Comparison of ENCODE assay signal across 17 cellular contexts in genomic region chr2:217951091-217951490, GRCh38. TPM values are rescaled to one million over a fixed set of nuclear protein-coding genes. Genes with fewer than 3 reads are reported as not detected.
DNase-seq lines count a peak whose midpoint lies in the region; ATAC-seq and TF ChIP-seq lines count a peak whose summit lies in the region.
"Had no signal": no experiment of that assay in that cellular context is flagged by ENCODE, and none has a peak within 500 bp of the region (broad histone marks: within the 10 kb centered on the region; RNA-seq: fewer than 3 reads in every experiment).

No MANE protein-coding gene starts in this region.

- DNase-seq in HCEC 1CT, result peak; percentile 6
- no peak for DNase-seq in coronary artery (ENCODE audit: low spot score)
- DNase-seq in neural crest cell (ENCODE audit: low read depth, low spot score), result no peak
- DNase-seq in tibial artery, result peak in 1 of 2 donors; percentile 17
- DNase-seq in activated effector memory CD4-positive, alpha-beta T cell treated with Interleukin-2 at 50 U/mL for 16 hours, result no peak
- DNase-seq in NCI-H1105 treated with DMSO at 0.1 percent for 48 hours (lab: John Stamatoyannopoulos, UW), result no peak
- DNase-seq: activated CD8-positive, alpha-beta memory T cell treated with anti-CD3 and anti-CD28 coated beads for 24 hours; amygdala; Kasumi-1; NCI-H1436 treated with DMSO at 0.1 percent for 48 hours; NCI-H226; NK-92 treated with Interleukin-12 subunit alpha and Interleukin-12 subunit beta, amount 100 ng/mL, for 24 hours had no signal

- H3K4me3 Mint-ChIP-seq in neural crest cell, result no peak overlapping the region
- H3K4me3 Mint-ChIP-seq: stimulated activated effector memory CD8-positive, alpha-beta T cell treated with anti-CD3 and anti-CD28 coated beads, Interleukin-12 subunit alpha, Interleukin-12 subunit beta, amount 100 ng/mL, for 72 hours; T-cell had no signal

- intact Hi-C loops in tibial artery (cut with DNase I; ENCODE audit: low total_unique reads), result no loop called here

- no peaks in the 10 kb centered on the region for H3K27me3 Mint-ChIP-seq in neural crest cell (ENCODE audit: low read depth)

- H3K36me3 ChIP-seq in tibial artery, result no peaks in the 10 kb centered on the region

- peaks cover 18% of the 10 kb centered on the region for H3K4me1 Mint-ChIP-seq in neural crest cell
- H3K4me1 Mint-ChIP-seq: stimulated activated effector memory CD8-positive, alpha-beta T cell treated with anti-CD3 and anti-CD28 coated beads, Interleukin-12 subunit alpha, Interleukin-12 subunit beta, amount 100 ng/mL, for 72 hours; T-cell had no signal

- H3K9me3 Mint-ChIP-seq in neural crest cell, result no peaks in the 10 kb centered on the region
- H3K9me3 Mint-ChIP-seq: stimulated activated effector memory CD8-positive, alpha-beta T cell treated with anti-CD3 and anti-CD28 coated beads, Interleukin-12 subunit alpha, Interleukin-12 subunit beta, amount 100 ng/mL, for 72 hours; T-cell had no signal

- peaks cover 14 to 100% (median 92%) of the 10 kb centered on the region in 4 donors for H3K4me1 ChIP-seq in tibial artery

- no peaks in the 10 kb centered on the region for H3K9me3 ChIP-seq in tibial artery
- H3K9me3 ChIP-seq: BE2C had no signal

- no peaks in the 10 kb centered on the region for H3K36me3 Mint-ChIP-seq in neural crest cell (ENCODE audit: low read depth)
- H3K36me3 Mint-ChIP-seq: stimulated activated effector memory CD8-positive, alpha-beta T cell treated with anti-CD3 and anti-CD28 coated beads, Interleukin-12 subunit alpha, Interleukin-12 subunit beta, amount 100 ng/mL, for 72 hours; T-cell had no signal

- TF ChIP-seq CTCF in coronary artery (IDR thresholded peaks at IDR 0.05) (no peak), neural crest cell (conservative IDR thresholded peaks at IDR 0.05) (no peak), tibial artery (IDR thresholded peaks at IDR 0.05) (no peak)

- peak overlapping the region; percentile 50 for H3K27ac Mint-ChIP-seq in neural crest cell (ENCODE audit: unreplicated experiment)
- H3K27ac Mint-ChIP-seq: stimulated activated effector memory CD8-positive, alpha-beta T cell treated with anti-CD3 and anti-CD28 coated beads, Interleukin-12 subunit alpha, Interleukin-12 subunit beta, amount 100 ng/mL, for 72 hours; T-cell had no signal

- H3K4me3 ChIP-seq in coronary artery (peak overlapping the region; percentile 23), tibial artery (no peak overlapping the region)

- ATAC-seq in activated CD4-positive, CD25-positive, alpha-beta regulatory T cell treated with anti-CD3 and anti-CD28 coated beads, Interleukin-2, amount 50 U/mL, for 24 hours, result no peak
- ATAC-seq: HCT116; stimulated activated effector memory CD8-positive, alpha-beta T cell treated with anti-CD3 and anti-CD28 coated beads, Interleukin-12 subunit alpha, Interleukin-12 subunit beta, amount 100 ng/mL, for 72 hours; T-cell had no signal

- peak overlapping the region; percentile 24 to 90 for H3K27ac ChIP-seq in coronary artery
- H3K27ac ChIP-seq in tibial artery, result peak overlapping the region; percentile 91 to 98

- no peaks in the 10 kb centered on the region for H3K27me3 ChIP-seq in tibial artery
- H3K27me3 ChIP-seq: BE2C had no signal

RNA-seq across cellular contexts. Expression of gene TNS1, which starts 51.7 kb away (rescaled TPM):
- 11.3 and 14.5 TPM in 2 replicates for total RNA-seq in neural crest cell
